ENCODE assay signal across 8 cellular contexts in the genomic region with DNA sequence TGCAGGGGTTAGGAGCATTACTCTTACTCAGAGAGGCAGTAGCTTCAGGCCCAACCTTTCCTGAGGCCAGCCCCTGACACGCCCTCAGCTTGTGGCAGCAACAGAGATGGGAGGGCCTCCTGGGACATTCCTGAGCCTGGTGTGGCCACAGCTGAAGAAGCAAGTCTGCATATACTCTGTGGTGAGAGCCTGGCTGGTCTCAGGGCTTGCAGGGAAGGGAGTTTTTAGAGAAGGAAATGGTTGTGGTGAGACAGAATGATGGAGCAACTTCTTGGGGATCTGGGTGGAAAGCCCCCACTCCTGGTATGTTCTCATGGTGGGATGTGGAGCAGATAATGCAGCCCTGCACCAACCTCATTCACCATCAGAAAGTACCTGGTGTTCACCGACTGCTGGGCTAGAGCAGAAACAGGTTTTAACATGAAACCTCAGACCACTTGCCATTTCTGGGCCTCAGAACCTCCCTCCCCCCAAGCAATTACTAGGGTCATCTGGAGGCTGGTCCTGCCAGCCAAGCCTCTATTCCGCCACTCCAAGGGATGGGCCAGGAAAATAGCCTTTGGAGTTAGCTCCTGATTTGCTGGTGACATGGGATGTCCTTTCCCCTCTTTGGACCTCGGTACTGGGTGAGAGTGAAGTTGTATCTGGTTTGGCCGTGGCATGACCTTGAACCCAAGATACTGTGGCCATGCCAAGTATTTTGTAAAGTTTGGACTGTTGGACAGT. TPM values are rescaled to one million over a fixed set of nuclear protein-coding genes. Genes with fewer than 3 reads are reported as not detected.
DNase-seq lines count a peak whose midpoint lies in the region; ATAC-seq and TF ChIP-seq lines count a peak whose summit lies in the region.

No MANE protein-coding gene starts in this region.

- H3K36me3 ChIP-seq in MG63: no peaks in the 10 kb centered on the region; the same call in 1 of the 2 replicates

- peaks cover 6% of the 10 kb centered on the region for H3K36me3 Mint-ChIP-seq in activated CD4-positive, alpha-beta T cell treated with anti-CD3 and anti-CD28 coated beads, Interleukin-2, amount 10 ng/mL, durations not matched to agents 24 days and 14 days (ENCODE audit: low read depth)
- H3K36me3 Mint-ChIP-seq in naive thymus-derived CD8-positive, alpha-beta T cell: no peaks in the 10 kb centered on the region

- H3K27ac Mint-ChIP-seq in activated CD4-positive, alpha-beta T cell treated with anti-CD3 and anti-CD28 coated beads, Interleukin-2, amount 10 ng/mL, durations not matched to agents 24 days and 14 days: peak overlapping the region; percentile 82
- peak overlapping the region in 3 of 10 donors; percentile 33 to 85 (median 44) for H3K27ac Mint-ChIP-seq in naive thymus-derived CD8-positive, alpha-beta T cell

- no peak for TF ChIP-seq POLR2A in erythroblast (IDR thresholded peaks at IDR 0.05; ENCODE audit: low read length)

- H3K9me3 Mint-ChIP-seq in activated CD4-positive, alpha-beta T cell treated with anti-CD3 and anti-CD28 coated beads, Interleukin-2, amount 10 ng/mL, durations not matched to agents 24 days and 14 days: no peaks in the 10 kb centered on the region
- H3K9me3 Mint-ChIP-seq in naive thymus-derived CD8-positive, alpha-beta T cell: no peaks in the 10 kb centered on the region

- POLR2A ChIA-PET in naive thymus-derived CD8-positive, alpha-beta T cell (lab: Charles Lee): interaction anchor here (0.6 to 1.0 kb wide), 3 partner anchors 12 to 41 kb away, joined by 3 to 4 read pairs (median 3); partner anchors contain the start of gene RNF19B

- peaks cover 68% of the 10 kb centered on the region for H3K4me1 Mint-ChIP-seq in activated CD4-positive, alpha-beta T cell treated with anti-CD3 and anti-CD28 coated beads, Interleukin-2, amount 10 ng/mL, durations not matched to agents 24 days and 14 days
- peaks cover 11 to 48% (median 18%) of the 10 kb centered on the region in 4 donors for H3K4me1 Mint-ChIP-seq in naive thymus-derived CD8-positive, alpha-beta T cell

- ATAC-seq in activated CD4-positive, CD25-positive, alpha-beta regulatory T cell treated with anti-CD3 and anti-CD28 coated beads, Interleukin-2, amount 50 U/mL, for 24 hours: peak; percentile 75 to 78
- ATAC-seq in HG02588 (IDR thresholded peaks at IDR 0.05; ENCODE audit: unreplicated experiment): peak; percentile 80
- ATAC-seq in naive thymus-derived CD8-positive, alpha-beta T cell: peak; percentile 60 to 73

- H3K27me3 ChIP-seq in MG63: no peaks in the 10 kb centered on the region

- no peak overlapping the region for H3K4me3 ChIP-seq in MG63

- no peaks in the 10 kb centered on the region for H3K27me3 Mint-ChIP-seq in activated CD4-positive, alpha-beta T cell treated with anti-CD3 and anti-CD28 coated beads, Interleukin-2, amount 10 ng/mL, durations not matched to agents 24 days and 14 days
- no peaks in the 10 kb centered on the region for H3K27me3 Mint-ChIP-seq in naive thymus-derived CD8-positive, alpha-beta T cell

- peak overlapping the region; percentile 68 for H3K4me3 Mint-ChIP-seq in activated CD4-positive, alpha-beta T cell treated with anti-CD3 and anti-CD28 coated beads, Interleukin-2, amount 10 ng/mL, durations not matched to agents 24 days and 14 days
- H3K4me3 Mint-ChIP-seq in naive thymus-derived CD8-positive, alpha-beta T cell: peak overlapping the region in 1 of 10 donors; percentile 62

- DNase-seq in activated CD4-positive, CD25-positive, alpha-beta regulatory T cell (lab: John Stamatoyannopoulos, UW): no peak
- DNase-seq in MG63: peak; percentile 87
- DNase-seq in activated CD4-positive, alpha-beta T cell treated with anti-CD3 and anti-CD28 coated beads, Interleukin-2, amount 10 ng/mL, durations not matched to agents 24 days and 14 days: peak; percentile 92
- peak; percentile 11 to 33 for DNase-seq in erythroblast (lab: John Stamatoyannopoulos, UW)
- peak in 1 of 10 donors; percentile 37 for DNase-seq in naive thymus-derived CD8-positive, alpha-beta T cell
- peak; percentile 90 for DNase-seq in ureter (ENCODE audit: low spot score)

- no peaks in the 10 kb centered on the region for H3K9me3 ChIP-seq in MG63

- intact Hi-C loops in activated CD4-positive, alpha-beta T cell treated with anti-CD3 and anti-CD28 coated beads, Interleukin-2, amount 10 ng/mL, durations not matched to agents 24 days and 14 days (cut with micrococcal nuclease): loop anchor here (2.0 kb wide), 4 partner anchors 14 to 54 kb away; partner anchors contain the start of genes AK2 and RNF19B

RNA-seq across cellular contexts. Expression of gene RNF19B, which starts 28.0 kb away (rescaled TPM):
- 5.0 and 6.9 TPM in 2 replicates for total RNA-seq in MG63 (2014; rRNA removed; shearing (Covaris generic); ENCODE audit: low replicate concordance)
- 44.5 and 46.8 TPM in 2 replicates for total RNA-seq in activated CD4-positive, alpha-beta T cell treated with anti-CD3 and anti-CD28 coated beads, Interleukin-2, amount 10 ng/mL, durations not matched to agents 24 days and 14 days
- 10 to 100 TPM; 19.2 to 21.6 TPM for total RNA-seq in naive thymus-derived CD8-positive, alpha-beta T cell
- polyA plus RNA-seq in naive thymus-derived CD8-positive, alpha-beta T cell: 1 to 10 TPM in 2 of 3 donors, under 1 TPM in 1; 0.44 to 1.8 (median 1.6) TPM
- 29.6 TPM for total RNA-seq in ureter

RNA-seq across cellular contexts. Expression of gene AK2, which starts 44.0 kb away (rescaled TPM):
- total RNA-seq in MG63 (2014; rRNA removed; shearing (Covaris generic); ENCODE audit: low replicate concordance): 302 and 372 TPM in 2 replicates
- 424 and 429 TPM in 2 replicates for total RNA-seq in activated CD4-positive, alpha-beta T cell treated with anti-CD3 and anti-CD28 coated beads, Interleukin-2, amount 10 ng/mL, durations not matched to agents 24 days and 14 days
- 10 to 100 TPM; 89.2 to 94.6 TPM for total RNA-seq in naive thymus-derived CD8-positive, alpha-beta T cell
- 100 to 1,000 TPM; 119 to 128 (median 126) TPM for polyA plus RNA-seq in naive thymus-derived CD8-positive, alpha-beta T cell
- total RNA-seq in ureter: 203 TPM

Comparison
In these comparisons a context has a peak if more than half of its experiments do, and no peak if none do; other contexts are left out.
1. DNase-seq: peak in MG63 (single experiment), activated CD4-positive, alpha-beta T cell treated with anti-CD3 and anti-CD28 coated beads, Interleukin-2, amount 10 ng/mL, durations not matched to agents 24 days and 14 days (single experiment), erythroblast (2 of 2) and ureter (single experiment); none in activated CD4-positive, CD25-positive, alpha-beta regulatory T cell (0 of 4).
2. Peak in every context shown above with its lines, with median percentiles within 50 percentile points of each other: ATAC-seq.